In the genomic region with DNA sequence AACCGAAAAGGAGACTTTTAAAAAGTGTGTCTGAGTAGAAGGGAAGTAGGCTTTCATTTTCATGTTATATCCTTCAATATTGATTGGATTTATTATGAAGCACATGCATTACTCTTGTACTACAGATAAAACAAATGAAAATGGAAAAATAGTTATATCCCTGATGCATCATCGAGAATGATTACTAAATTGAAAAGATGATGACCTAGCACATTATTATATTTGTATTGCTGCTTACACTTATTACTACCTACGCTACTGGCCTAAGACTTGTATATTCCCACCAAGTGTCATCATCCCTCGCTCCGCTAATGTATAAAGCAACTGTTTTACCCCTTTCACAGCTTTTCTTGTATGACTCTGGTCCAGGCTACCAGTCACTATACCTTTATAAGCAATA, we compare ENCODE assay signal across 22 cellular contexts.
"Had no signal": no experiment of that assay in that cellular context is flagged by ENCODE, and none has a peak within 500 bp of the region (broad histone marks: within the 10 kb centered on the region; RNA-seq: fewer than 3 reads in every experiment).

No MANE protein-coding gene starts in this region.

- H3K4me1 ChIP-seq: SJSA1 had no signal

- H3K36me3 ChIP-seq: MG63, SJSA1 had no signal

- H3K9me3 ChIP-seq: MG63, SJSA1 had no signal

- H3K4me3 ChIP-seq: MG63, SJSA1, SK-N-MC had no signal

- H3K27ac ChIP-seq: SJSA1, SK-N-MC had no signal

- DNase-seq: Karpas-422, KG1, MG63, NCI-H1092, NCI-H1105 treated with DMSO at 0.1 percent for 48 hours, NCI-H1417 treated with DMSO at 0.1 percent for 48 hours, NCI-H187, NCI-H2029, NCI-H2081 treated with DMSO at 0.1 percent for 48 hours, NCI-H2171, NCI-H226, NCI-H446, NCI-H510A, NCI-H524 treated with DMSO at 0.1 percent for 48 hours, NCI-H69, NCI-H774, Right ventricle myocardium superior, RPMI8226, SIG-M5, SW 1271 had no signal

- H3K27me3 ChIP-seq: MG63, SJSA1 had no signal
